Comparison of ENCODE assay signal across 17 cellular contexts in the genomic region with DNA sequence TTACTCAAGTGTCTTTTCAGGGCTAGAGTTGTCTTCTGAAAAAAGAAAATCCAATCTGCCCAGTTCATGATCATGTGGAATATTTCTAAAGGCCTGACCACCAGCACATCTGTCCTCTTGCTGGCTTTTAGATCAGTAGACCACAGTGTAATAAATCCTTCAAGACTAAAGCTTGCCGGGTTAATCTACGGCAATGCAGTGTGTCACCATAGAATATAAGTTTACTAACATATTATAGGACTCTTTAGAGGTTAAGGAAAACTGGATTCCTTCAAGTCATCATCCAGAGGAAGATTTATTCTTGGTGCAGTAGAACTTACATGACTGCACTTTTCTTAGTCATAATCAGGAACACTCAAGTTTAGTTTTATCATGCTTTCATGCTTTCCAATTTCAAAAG.
"Had no signal": no experiment of that assay in that cellular context is flagged by ENCODE, and none has a peak within 500 bp of the region (broad histone marks: within the 10 kb centered on the region; RNA-seq: fewer than 3 reads in every experiment).

No MANE protein-coding gene starts in this region.

- DNase-seq: activated CD4-positive, alpha-beta T cell treated with anti-CD3 and anti-CD28 coated beads, Interleukin-2, amount 10 ng/mL, durations not matched to agents 7 days and 5 days; activated CD8-positive, alpha-beta T cell treated with anti-CD3 and anti-CD28 coated beads, Interleukin-2, amount 10 ng/mL, durations not matched to agents 7 days and 5 days; activated naive CD4-positive, alpha-beta T cell treated with anti-CD3 and anti-CD28 coated beads for 36 hours; activated naive CD8-positive, alpha-beta T cell treated with anti-CD3 and anti-CD28 coated beads, Interleukin-2, amount 50 U/mL, for 24 hours; activated T-cell treated with anti-CD3 and anti-CD28 coated beads, Interleukin-2, amount 50 U/mL, for 24 hours; aorta; effector CD4-positive, alpha-beta T cell; immature natural killer cell; kidney glomerular epithelial cell; left ventricle myocardium superior; naive B cell; ovary; psoas muscle; right cardiac atrium; stimulated activated CD4-positive, alpha-beta T cell treated with anti-CD3 and anti-CD28 coated beads, Interleukin-4, amount 100 ng/mL, for 24 hours; testis; upper lobe of left lung had no signal
